9 cellular contexts compared by ENCODE assay signal in the genomic region with DNA sequence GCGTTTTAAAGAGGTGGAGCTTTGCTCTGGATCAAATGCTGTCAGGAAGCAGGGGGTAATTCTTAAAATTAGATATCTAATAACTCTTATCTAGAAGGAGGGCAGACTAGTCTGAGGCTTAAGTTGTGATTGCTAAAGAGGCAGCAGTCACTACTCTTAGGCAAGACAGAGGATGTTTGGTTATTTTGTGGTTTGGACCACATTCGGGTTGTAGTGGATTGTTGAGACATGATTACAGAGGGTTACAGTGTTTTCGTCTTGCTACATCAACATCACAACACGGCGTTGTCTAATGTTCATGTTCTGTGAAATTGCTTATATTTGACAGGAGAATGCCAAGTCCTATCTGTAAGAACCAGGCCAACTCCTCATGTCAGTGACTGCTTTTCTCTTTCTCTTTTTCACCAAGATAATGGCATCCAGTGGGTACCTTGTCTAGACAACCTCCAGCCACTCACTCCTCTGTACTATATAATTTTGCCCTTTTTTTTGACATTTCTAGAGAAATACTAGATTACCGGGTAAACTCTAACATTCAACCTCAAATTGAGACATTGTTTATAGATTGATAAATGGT. TPM values are rescaled to one million over a fixed set of nuclear protein-coding genes. Genes with fewer than 3 reads are reported as not detected.
A peak's percentile ranks its signal among the peaks of the same experiment; 100 is the strongest.
DNase-seq lines count a peak whose midpoint lies in the region; ATAC-seq and TF ChIP-seq lines count a peak whose summit lies in the region.
"Had no signal": no experiment of that assay in that cellular context is flagged by ENCODE, and none has a peak within 500 bp of the region (broad histone marks: within the 10 kb centered on the region; RNA-seq: fewer than 3 reads in every experiment).

No MANE protein-coding gene starts in this region.

- CTCF ChIA-PET in MCF 10A (lab: Yijun Ruan, JAX), result interaction anchor here (0.8 to 2.5 kb wide), 7 partner anchors 19 to 749 kb away, joined by 3 to 11 read pairs (median 5); no protein-coding TSS in a partner anchor

- H3K27ac ChIP-seq in breast epithelium, result no peak overlapping the region

- peaks cover 4% of the 10 kb centered on the region for H3K36me3 Mint-ChIP-seq in MCF 10A (ENCODE audit: insufficient read depth, unreplicated experiment)
- no peaks in the 10 kb centered on the region for H3K36me3 Mint-ChIP-seq in stimulated activated effector memory CD8-positive, alpha-beta T cell treated with anti-CD3 and anti-CD28 coated beads, Interleukin-12 subunit alpha, Interleukin-12 subunit beta, amount 100 ng/mL, for 72 hours

- no peaks in the 10 kb centered on the region for H3K9me3 Mint-ChIP-seq in MCF 10A (ENCODE audit: unreplicated experiment)
- H3K9me3 Mint-ChIP-seq in stimulated activated effector memory CD8-positive, alpha-beta T cell treated with anti-CD3 and anti-CD28 coated beads, Interleukin-12 subunit alpha, Interleukin-12 subunit beta, amount 100 ng/mL, for 72 hours, result no peaks in the 10 kb centered on the region

- intact Hi-C loops in MCF 10A (cut with micrococcal nuclease), result no loop called here
- intact Hi-C loops in breast epithelium (cut with DNase I; ENCODE audit: low total_unique reads), result no loop called here

- no peaks in the 10 kb centered on the region for H3K27me3 Mint-ChIP-seq in MCF 10A (ENCODE audit: insufficient read depth, unreplicated experiment)

- H3K27me3 ChIP-seq in breast epithelium, result no peaks in the 10 kb centered on the region

- BruUV-seq in MCF 10A (replicated peaks; lab: Mats Ljungman, UMichigan), result no TSS peak

- no peak for TF ChIP-seq POLR2A in breast epithelium (IDR thresholded peaks at IDR 0.05)

- H3K9me3 ChIP-seq in breast epithelium, result no peaks in the 10 kb centered on the region

- no peak overlapping the region for H3K4me3 ChIP-seq in breast epithelium

- no peak for TF ChIP-seq CTCF in MCF 10A (IDR thresholded peaks at IDR 0.05; ENCODE audit: unreplicated experiment)
- TF ChIP-seq CTCF in breast epithelium (IDR thresholded peaks at IDR 0.05), result no peak

- ATAC-seq in esophagus mucosa, result peak; percentile 18
- ATAC-seq in stimulated activated effector memory CD8-positive, alpha-beta T cell treated with anti-CD3 and anti-CD28 coated beads, Interleukin-12 subunit alpha, Interleukin-12 subunit beta, amount 100 ng/mL, for 72 hours, result peak; percentile 94

- peak overlapping the region; percentile 65 for H3K27ac Mint-ChIP-seq in MCF 10A (ENCODE audit: low read depth, unreplicated experiment)
- peak overlapping the region; percentile 41 for H3K27ac Mint-ChIP-seq in stimulated activated effector memory CD8-positive, alpha-beta T cell treated with anti-CD3 and anti-CD28 coated beads, Interleukin-12 subunit alpha, Interleukin-12 subunit beta, amount 100 ng/mL, for 72 hours

- H3K4me1 Mint-ChIP-seq in MCF 10A (ENCODE audit: insufficient read depth, unreplicated experiment), result peaks cover 13% of the 10 kb centered on the region
- peaks cover 9% of the 10 kb centered on the region for H3K4me1 Mint-ChIP-seq in stimulated activated effector memory CD8-positive, alpha-beta T cell treated with anti-CD3 and anti-CD28 coated beads, Interleukin-12 subunit alpha, Interleukin-12 subunit beta, amount 100 ng/mL, for 72 hours

- POLR2A ChIA-PET in MCF 10A (lab: Yijun Ruan, JAX), result interaction anchor here (0.6 to 1.9 kb wide), 5 partner anchors 11 to 189 kb away, joined by 3 to 7 read pairs (median 4); partner anchors contain the start of gene TM9SF2

- no peaks in the 10 kb centered on the region for H3K36me3 ChIP-seq in breast epithelium

- DNase-seq in MCF 10A (ENCODE audit: unreplicated experiment) (peak; percentile 77), breast epithelium (ENCODE audit: low spot score in 2 of 2) (no peak), RPMI7951 (ENCODE audit: low read depth) (peak; percentile 32), DMS 273 treated with DMSO at 0.1 percent for 48 hours (lab: John Stamatoyannopoulos, UW) (no peak), NCI-H146 treated with DMSO at 0.1 percent for 48 hours (lab: John Stamatoyannopoulos, UW; ENCODE audit: unreplicated experiment) (no peak), NCI-H774 (lab: John Stamatoyannopoulos, UW) (no peak)
- no peak for DNase-seq in stimulated activated effector memory CD8-positive, alpha-beta T cell treated with anti-CD3 and anti-CD28 coated beads, Interleukin-12 subunit alpha, Interleukin-12 subunit beta, amount 100 ng/mL, for 72 hours (ENCODE audit: low spot score in 2 of 2)
- DNase-seq: activated T-cell treated with anti-CD3 and anti-CD28 coated beads, Interleukin-2, amount 50 U/mL, for 48 hours had no signal

- H3K4me3 Mint-ChIP-seq in MCF 10A (ENCODE audit: unreplicated experiment), result no peak overlapping the region
- H3K4me3 Mint-ChIP-seq in stimulated activated effector memory CD8-positive, alpha-beta T cell treated with anti-CD3 and anti-CD28 coated beads, Interleukin-12 subunit alpha, Interleukin-12 subunit beta, amount 100 ng/mL, for 72 hours, result no peak overlapping the region

- H3K4me1 ChIP-seq in breast epithelium, result no peaks in the 10 kb centered on the region

RNA-seq across cellular contexts. Expression of gene TM9SF2, which starts 16.8 kb away (rescaled TPM):
- 71.1 and 77.0 TPM in 2 replicates for total RNA-seq in MCF 10A (2022)
- 100 to 1,000 TPM in 2 of 3 donors, 10 to 100 TPM in 1; 95.1 to 155 (median 107) TPM for total RNA-seq in breast epithelium
- 145 and 166 TPM in 2 replicates for total RNA-seq in RPMI7951 (2014; rRNA removed; shearing (Covaris generic))
- total RNA-seq in esophagus mucosa, result 57.5 TPM

Comparison
In these comparisons a context has a peak if more than half of its experiments do, and no peak if none do; other contexts are left out.
1. DNase-seq: peak in MCF 10A (single experiment) and RPMI7951 (single experiment); none in breast epithelium (0 of 2), stimulated activated effector memory CD8-positive, alpha-beta T cell treated with anti-CD3 and anti-CD28 coated beads, Interleukin-12 subunit alpha, Interleukin-12 subunit beta, amount 100 ng/mL, for 72 hours (0 of 2), DMS 273 treated with DMSO at 0.1 percent for 48 hours (single experiment), NCI-H146 treated with DMSO at 0.1 percent for 48 hours (single experiment) and NCI-H774 (single experiment).